ENCODE assay signal across 8 cellular contexts in the genomic region with DNA sequence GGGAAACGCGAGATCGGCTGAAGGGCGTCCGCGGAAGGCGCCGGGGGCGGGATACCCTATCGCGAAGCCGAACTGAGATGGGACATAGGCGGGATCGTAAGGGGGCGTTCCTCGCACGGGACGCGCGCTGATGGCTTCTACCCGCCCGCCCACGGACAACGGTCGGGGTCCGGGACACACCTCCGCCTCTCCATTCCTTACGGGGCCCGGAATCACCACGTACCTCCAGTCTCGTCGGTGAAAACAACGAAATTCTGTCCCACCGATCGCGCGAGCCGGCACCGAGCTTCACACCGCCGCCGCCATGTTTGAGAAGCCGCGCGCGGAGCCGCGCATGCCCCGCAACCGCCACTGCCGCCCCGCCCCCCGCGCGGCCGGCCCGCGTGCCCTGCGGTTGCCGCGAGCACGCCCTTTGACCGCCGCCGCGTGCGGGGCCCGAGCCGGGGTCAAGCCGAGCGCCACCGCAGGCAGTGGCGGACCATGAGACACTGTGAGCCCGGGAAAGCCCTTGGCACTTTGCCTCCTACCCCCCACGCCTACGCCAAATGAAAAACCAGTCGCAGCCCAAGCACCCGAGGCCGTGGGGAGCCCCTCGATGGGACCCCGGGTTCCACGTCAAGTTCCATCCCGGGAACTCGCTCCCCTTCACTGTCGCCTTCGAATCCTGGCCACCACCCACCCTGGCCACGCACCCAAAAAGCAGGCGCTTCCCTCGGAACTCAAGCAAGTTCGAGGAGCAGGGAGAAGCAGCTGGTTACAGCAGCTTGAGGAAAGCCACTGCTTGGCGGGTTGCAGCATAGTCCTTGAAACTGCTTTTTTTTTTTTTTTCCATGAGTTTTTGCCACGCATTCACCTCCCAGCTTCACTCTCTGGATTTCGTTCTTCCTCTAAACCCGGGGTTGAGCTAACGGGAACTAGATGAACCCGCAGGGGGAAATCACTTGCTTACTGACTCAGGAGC. TPM values are rescaled to one million over a fixed set of nuclear protein-coding genes. Genes with fewer than 3 reads are reported as not detected.
A peak's percentile ranks its signal among the peaks of the same experiment; 100 is the strongest.
DNase-seq lines count a peak whose midpoint lies in the region; ATAC-seq, FAIRE-seq and TF ChIP-seq lines count a peak whose summit lies in the region.

A gene (minus strand): TSS at position 320 of the 961 bp plus-strand sequence. CDS start 20,617 bp downstream, outside the sequence.

- DNase-seq in CD1c-positive myeloid dendritic cell (ENCODE audit: extremely low spot score) = peak; percentile 42
- DNase-seq in HuH-7.5 (ENCODE audit: low spot score) = peak; percentile 23
- peak; percentile 21 for DNase-seq in central memory CD4-positive, alpha-beta T cell
- no peak for DNase-seq in keratinocyte (ENCODE audit: low read depth, low spot score)
- peak in 2 of 3 donors; percentile 0 to 20 for DNase-seq in stimulated activated CD4-positive, alpha-beta T cell treated with anti-CD3 and anti-CD28 coated beads, Interleukin-12 subunit alpha, Interleukin-12 subunit beta, amount 100 ng/mL, for 48 hours (ENCODE audit: low read depth in 2 of 3, low spot score in 1 of 3)
- DNase-seq in DMS79 (lab: John Stamatoyannopoulos, UW) = no peak

- no peaks in the 10 kb centered on the region for H3K36me3 ChIP-seq in keratinocyte (ENCODE audit: control insufficient read depth in 2 of 2, extremely low read depth in 1 of 2, insufficient read depth in 2 of 2, low read length in 2 of 2)

- H3K4me2 ChIP-seq in keratinocyte (ENCODE audit: control insufficient read depth, extremely low read depth, insufficient read depth, low read depth, low read length) = peak within 1 kb of the TSS; percentile 69

- H4K20me1 ChIP-seq in keratinocyte (ENCODE audit: control insufficient read depth, extremely low read depth, insufficient read depth, low read length) = no peaks in the 10 kb centered on the region

- peak within 1 kb of the TSS; percentile 56 for H2AFZ ChIP-seq in keratinocyte (ENCODE audit: control insufficient read depth, low read length)

- dilution Hi-C loops in keratinocyte (cut with MboI; ENCODE audit: extremely low pct_ligation_motif_present, low sequenced_read_pairs) = no loop called here

- H3K9ac ChIP-seq in keratinocyte (ENCODE audit: control insufficient read depth, extremely low read depth, insufficient read depth, low read length) = peak within 1 kb of the TSS; percentile 22

- peak within 1 kb of the TSS; percentile 42 to 49 (median 46) for H3K4me3 ChIP-seq in keratinocyte (ENCODE audit: control insufficient read depth in 2 of 3, extremely low read depth in 1 of 3, insufficient read depth in 2 of 3, low read depth in 1 of 3, low read length in 3 of 3)

- TF ChIP-seq CTCF in VCaP (conservative IDR thresholded peaks at IDR 0.05) = no peak
- no peak for TF ChIP-seq CTCF in keratinocyte (optimal IDR thresholded peaks at IDR 0.05 in 1 of 3, IDR thresholded peaks at IDR 0.05 in 1 of 3, conservative IDR thresholded peaks at IDR 0.05 in 1 of 3; ENCODE audit: extremely low read depth in 1 of 3, insufficient read depth in 2 of 3, low read length in 3 of 3)

- H3K27ac ChIP-seq in VCaP = peak within 1 kb of the TSS; percentile 67
- no peak within 1 kb of the TSS for H3K27ac ChIP-seq in keratinocyte (ENCODE audit: control insufficient read depth, insufficient read depth, low read length)

- ATAC-seq in HG03025 (IDR thresholded peaks at IDR 0.05; ENCODE audit: low FRiP score, unreplicated experiment) = no peak

- H3K9me3 ChIP-seq in keratinocyte (ENCODE audit: control insufficient read depth, low read depth, low read length) = no peaks in the 10 kb centered on the region

- H3K79me2 ChIP-seq in keratinocyte (ENCODE audit: control insufficient read depth, insufficient read depth, low read length) = no peaks in the 10 kb centered on the region

- H3K27me3 ChIP-seq in keratinocyte (ENCODE audit: control insufficient read depth, extremely low read depth, insufficient read depth, low read length) = peaks cover 7% of the 10 kb centered on the region

- no peaks in the 10 kb centered on the region for H3K4me1 ChIP-seq in keratinocyte (ENCODE audit: control insufficient read depth, extremely low read depth, insufficient read depth, low read length)

- no peaks in the 10 kb centered on the region for H3K9me1 ChIP-seq in keratinocyte (ENCODE audit: control insufficient read depth, extremely low read depth, insufficient read depth, low read length)

- FAIRE-seq in keratinocyte (lab: Jason Lieb, UNC) = no peak

RNA-seq across cellular contexts. Expression of the gene that starts here (rescaled TPM):
- 0.55 to 1.1 TPM (median 0.64 TPM) in 3 replicates for polyA plus RNA-seq in keratinocyte
- 0.47 TPM for polyA plus RNA-seq in keratinocyte (2011; ENCODE audit: low read depth)
- polyA plus RNA-seq in keratinocyte (2011; cell fraction: cytosol; rRNA removed) = 0.23 and 0.40 TPM in 2 replicates
- polyA plus RNA-seq in keratinocyte (2011; cell fraction: nucleus; rRNA removed) = 0.72 and 1.1 TPM in 2 replicates
- 0.28 and 0.39 TPM in 2 replicates for polyA plus RNA-seq in keratinocyte (2012; ENCODE audit: low replicate concordance)
- 0.16 to 0.54 TPM in 2 of 3 replicates, not detected in the other for polyA minus RNA-seq in keratinocyte
- polyA minus RNA-seq in keratinocyte (2011; cell fraction: cytosol; rRNA and poly(A)+ RNA removed) = 0.96 TPM
- polyA minus RNA-seq in keratinocyte (2011; cell fraction: nucleus; rRNA and poly(A)+ RNA removed) = 0.47 and 0.53 TPM in 2 replicates

Comparison
In these comparisons a context has a peak if more than half of its experiments do, and no peak if none do; other contexts are left out.
1. DNase-seq: peak in CD1c-positive myeloid dendritic cell (single experiment), HuH-7.5 (single experiment), central memory CD4-positive, alpha-beta T cell (single experiment) and stimulated activated CD4-positive, alpha-beta T cell treated with anti-CD3 and anti-CD28 coated beads, Interleukin-12 subunit alpha, Interleukin-12 subunit beta, amount 100 ng/mL, for 48 hours (2 of 3); none in keratinocyte (single experiment) and DMS79 (single experiment).